ENCODE assay signal across 8 cellular contexts in genomic region chr9:68999393-69000105, GRCh38. TPM values are rescaled to one million over a fixed set of nuclear protein-coding genes. Genes with fewer than 3 reads are reported as not detected.
DNase-seq lines count a peak whose midpoint lies in the region; ATAC-seq, FAIRE-seq and TF ChIP-seq lines count a peak whose summit lies in the region.

No MANE protein-coding gene starts in this region.

- no peaks in the 10 kb centered on the region for H3K79me1 ChIP-seq in H1 (ENCODE audit: low read depth, low read length)

- peak overlapping the region; percentile 6 for H2BK120ac ChIP-seq in H1 (replicated peaks; ENCODE audit: low read depth, low read length)

- no peak overlapping the region for H3K9ac ChIP-seq in H1 (replicated peaks in 1 of 4; ENCODE audit: extremely low read depth in 1 of 4, low read depth in 3 of 4, low read length in 3 of 4)

- H4K91ac ChIP-seq in H1 (replicated peaks; ENCODE audit: insufficient read length, low read length): no peak overlapping the region

- no peak overlapping the region for H4K8ac ChIP-seq in H1 (ENCODE audit: extremely low read depth, insufficient read depth, low read length)

- no peak overlapping the region for H3K56ac ChIP-seq in H1 (replicated peaks; ENCODE audit: insufficient read length, low read depth, low read length)

- no peaks in the 10 kb centered on the region for H3K23me2 ChIP-seq in H1 (ENCODE audit: low read depth, low read length)

- H3K4ac ChIP-seq in H1 (replicated peaks; ENCODE audit: insufficient read length, low read depth, low read length): no peak overlapping the region

- no peak overlapping the region; the same call in 1 of the 2 replicates for H2BK20ac ChIP-seq in H1 (ENCODE audit: low read length)

- no peaks in the 10 kb centered on the region for H3K36me3 ChIP-seq in CD8-positive, alpha-beta T cell (ENCODE audit: insufficient read depth, low read length)
- no peaks in the 10 kb centered on the region for H3K36me3 ChIP-seq in H1 (ENCODE audit: control insufficient read depth in 2 of 4, insufficient read depth in 4 of 4, low read length in 3 of 4)

- WGBS in H1 (ENCODE audit: extremely low coverage in 1 of 2, insufficient coverage in 1 of 2, insufficient read length in 1 of 2, insufficient replicate concordance in 2 of 2, low coverage in 1 of 2, low lambda C conversion rate in 2 of 2, missing lambda C conversion rate in 1 of 2), 2 experiments: 34% methylated on average over 10 of the region's 10 CpGs; no CpG with 5 or more reads in 1 of the 2 experiments

- H3K14ac ChIP-seq in H1 (ENCODE audit: insufficient read length): no peak overlapping the region

- H3K4me2 ChIP-seq in H1 (ENCODE audit: insufficient read depth in 1 of 2, low read depth in 2 of 2, low read length in 2 of 2): no peak overlapping the region

- intact Hi-C loops in CD8-positive, alpha-beta T cell (cut with DNase I, micrococcal nuclease): loop anchor here (1.0 to 10.0 kb wide), 6 partner anchors 57 to 655 kb away; no protein-coding TSS in a partner anchor

- CTCF ChIA-PET in CD8-positive, alpha-beta T cell (lab: Charles Lee): interaction anchor here (0.6 to 3.3 kb wide), 27 partner anchors 8 to 656 kb away, joined by 3 to 17 read pairs (median 3); partner anchors contain the start of gene FXN
- CTCF ChIA-PET in H1 (lab: Charles Lee; ENCODE audit: partially characterized antibody): interaction anchor here (0.6 to 2.9 kb wide), 35 partner anchors 9 to 432 kb away, joined by 3 to 18 read pairs (median 4); no protein-coding TSS in a partner anchor

- H2BK5ac ChIP-seq in H1 (ENCODE audit: low read depth, low read length): no peak overlapping the region

- ATAC-seq in CD8-positive, alpha-beta T cell: peak; percentile 73
- ATAC-seq in GM19395 (IDR thresholded peaks at IDR 0.05; ENCODE audit: unreplicated experiment) (peak; percentile 83), HG03460 (IDR thresholded peaks at IDR 0.05; ENCODE audit: unreplicated experiment) (peak; percentile 70)

- no peaks in the 10 kb centered on the region for H3K27me3 ChIP-seq in CD8-positive, alpha-beta T cell (ENCODE audit: insufficient read depth, low read length)
- H3K27me3 ChIP-seq in H1 (replicated peaks in 1 of 4; ENCODE audit: control insufficient read depth in 3 of 4, extremely low read depth in 1 of 4, insufficient read depth in 3 of 4, low read length in 3 of 4): no peaks in the 10 kb centered on the region

- H3K27me3 Mint-ChIP-seq in CD8-positive, alpha-beta T cell (ENCODE audit: low read depth): peaks cover 14% of the 10 kb centered on the region
- H3K27me3 Mint-ChIP-seq in mesothelial cell of epicardium (ENCODE audit: low read depth): peaks cover 10% of the 10 kb centered on the region

- FAIRE-seq in H1 (lab: Jason Lieb, UNC): peak; percentile 96

- H3K4me1 Mint-ChIP-seq in CD8-positive, alpha-beta T cell (ENCODE audit: low read depth): peaks cover 11% of the 10 kb centered on the region
- H3K4me1 Mint-ChIP-seq in mesothelial cell of epicardium: peaks cover 3% of the 10 kb centered on the region

- no peak overlapping the region for H4K5ac ChIP-seq in H1 (ENCODE audit: insufficient read length, low read depth, low read length)

- no peak overlapping the region for H3K4me3 ChIP-seq in CD8-positive, alpha-beta T cell (ENCODE audit: low read depth, low read length)
- H3K4me3 ChIP-seq in H1 (ENCODE audit: extremely low read depth in 1 of 4, insufficient read depth in 2 of 4, low read depth in 3 of 4, low read length in 4 of 4): no peak overlapping the region

- H3K27ac ChIP-seq in CD8-positive, alpha-beta T cell (ENCODE audit: low read depth, low read length): no peak overlapping the region
- no peak overlapping the region for H3K27ac ChIP-seq in H1 (ENCODE audit: low read depth, low read length)

- H3K18ac ChIP-seq in H1 (ENCODE audit: extremely low read depth, low read length): no peak overlapping the region

- no peak overlapping the region for H3K4me3 Mint-ChIP-seq in CD8-positive, alpha-beta T cell
- H3K4me3 Mint-ChIP-seq in mesothelial cell of epicardium: no peak overlapping the region

- no peak overlapping the region for H2AK5ac ChIP-seq in H1 (ENCODE audit: low read depth, low read length)

- TF ChIP-seq RAD21 in H1 (IDR thresholded peaks at IDR 0.05 in 1 of 2, conservative IDR thresholded peaks at IDR 0.05 in 1 of 2; ENCODE audit: low read depth in 2 of 2, low read length in 2 of 2): peak; percentile 99

- no peaks in the 10 kb centered on the region for H3K36me3 Mint-ChIP-seq in CD8-positive, alpha-beta T cell
- no peaks in the 10 kb centered on the region for H3K36me3 Mint-ChIP-seq in mesothelial cell of epicardium

- TF ChIP-seq CTCF in CD8-positive, alpha-beta T cell (IDR thresholded peaks at IDR 0.05): peak; percentile 65
- TF ChIP-seq CTCF in H1 (IDR thresholded peaks at IDR 0.05; ENCODE audit: control extremely low read depth in 1 of 3, insufficient read depth in 1 of 3, low read depth in 1 of 3, low read length in 3 of 3) (peak; percentile 42 to 99 (median 97)), mesothelial cell of epicardium (IDR thresholded peaks at IDR 0.05; ENCODE audit: unreplicated experiment) (peak; percentile 60)

- no peak for TF ChIP-seq POLR2A in H1 (IDR thresholded peaks at IDR 0.05; ENCODE audit: control extremely low read depth in 1 of 2, low read depth in 2 of 2, low read length in 2 of 2)

- 0 out of 2 replicates have a peak overlapping the region, but pooled peaks have one; percentile 48 for H2AFZ ChIP-seq in H1 (ENCODE audit: low read length)

- 0 out of 2 replicates have a peak overlapping the region, but pooled peaks have one; percentile 92 for H2BK15ac ChIP-seq in H1 (ENCODE audit: low read length)

- DNase-seq in CD8-positive, alpha-beta T cell: peak; percentile 22 to 72 (median 52)
- DNase-seq in NCI-H82 (lab: John Stamatoyannopoulos, UW): peak; percentile 87
- DNase-seq in activated CD8-positive, alpha-beta memory T cell treated with anti-CD3 and anti-CD28 coated beads for 1 hour (ENCODE audit: extremely low read depth in 1 of 2, low read depth in 1 of 2): peak; percentile 16
- DNase-seq in H1 (ENCODE audit: low read depth in 1 of 2, low spot score in 2 of 2): peak; percentile 60 to 70
- peak in 1 of 2 experiments; percentile 63 for DNase-seq in mesothelial cell of epicardium (ENCODE audit: low spot score in 2 of 2, unreplicated experiment in 2 of 2)
- DNase-seq in stimulated activated CD8-positive, alpha-beta memory T cell treated with anti-CD3 and anti-CD28 coated beads, Interleukin-7, amount 100 ng/mL, for 48 hours (ENCODE audit: extremely low read depth in 1 of 2, low read depth in 1 of 2): peak; percentile 23 to 49

- POLR2A ChIA-PET in CD8-positive, alpha-beta T cell (lab: Charles Lee): no interaction called here
- POLR2A ChIA-PET in H1 (lab: Charles Lee; ENCODE audit: partially characterized antibody): no interaction called here

- H3K4me1 ChIP-seq in CD8-positive, alpha-beta T cell (ENCODE audit: insufficient read depth, low read length): peaks cover 6% of the 10 kb centered on the region
- H3K4me1 ChIP-seq in H1 (replicated peaks in 1 of 4; ENCODE audit: control insufficient read depth in 3 of 4, insufficient read depth in 4 of 4, low read length in 3 of 4): peaks cover 0 to 7% (median 2%) of the 10 kb centered on the region in 4 experiments; a peak in 3 of 7 replicates

- H3K27ac Mint-ChIP-seq in CD8-positive, alpha-beta T cell: no peak overlapping the region
- H3K27ac Mint-ChIP-seq in mesothelial cell of epicardium: no peak overlapping the region

- H3K79me2 ChIP-seq in H1 (ENCODE audit: control insufficient read depth in 1 of 2, insufficient read depth in 2 of 2, low read length in 2 of 2): no peaks in the 10 kb centered on the region

- no peaks in the 10 kb centered on the region for H4K20me1 ChIP-seq in H1 (replicated peaks in 1 of 2; ENCODE audit: control insufficient read depth in 1 of 2, insufficient read depth in 2 of 2, low read length in 2 of 2)

- H3K9me3 Mint-ChIP-seq in CD8-positive, alpha-beta T cell: no peaks in the 10 kb centered on the region
- H3K9me3 Mint-ChIP-seq in mesothelial cell of epicardium: no peaks in the 10 kb centered on the region

- no peaks in the 10 kb centered on the region for H3K9me3 ChIP-seq in CD8-positive, alpha-beta T cell (ENCODE audit: low read length)
- H3K9me3 ChIP-seq in H1 (ENCODE audit: insufficient read depth in 2 of 2, low read depth in 1 of 2, low read length in 1 of 2): no peaks in the 10 kb centered on the region

- no peak for TF ChIP-seq EP300 in H1 (IDR thresholded peaks at IDR 0.05; ENCODE audit: borderline replicate concordance in 1 of 2, low read depth in 2 of 2, low read length in 2 of 2)

- H2BK12ac ChIP-seq in H1 (ENCODE audit: low read depth, low read length): no peak overlapping the region

- H3K23ac ChIP-seq in H1 (ENCODE audit: insufficient read length): no peak overlapping the region

TF ChIP-seq in H1, 55 proteins besides CTCF, POLR2A, EP300 and RAD21 (continues in another document):
- TF ChIP-seq CREB1 (IDR thresholded peaks at IDR 0.05): 0 out of 2 replicates have a peak, but pooled peaks have one; percentile 35
- no peak for TF ChIP-seq CBX5 (IDR thresholded peaks at IDR 0.05; ENCODE audit: low read depth, low read length)
- no peak for TF ChIP-seq SP1 (IDR thresholded peaks at IDR 0.05; ENCODE audit: low read depth, low read length)
- no peak for TF ChIP-seq KDM5A (IDR thresholded peaks at IDR 0.05; ENCODE audit: low read length)

RNA-seq across cellular contexts. Expression of gene PRKACG, which starts 14.4 kb away (rescaled TPM):
- total RNA-seq in CD8-positive, alpha-beta T cell: not detected
- not detected in 2 replicates for total RNA-seq in H1 (2021; fragmentation: NEBNext Ultra II Directional; extraction: Animal tissue kit (Norgen Biotek cat#: 25700))
- polyA plus RNA-seq in H1 (2011; rRNA removed): not detected in 2 replicates
- not detected for polyA plus RNA-seq in H1 (2011; cell fraction: cytosol; rRNA removed)
- polyA plus RNA-seq in H1 (2011; cell fraction: nucleus; rRNA removed): not detected
- polyA plus RNA-seq in H1 (2012, experiment 1 of 2): not detected in 4 replicates
- not detected for polyA plus RNA-seq in H1 (2012, experiment 2 of 2)
- not detected for polyA plus RNA-seq in H1 (2013, experiment 1 of 2)
- not detected for polyA plus RNA-seq in H1 (2013, experiment 2 of 2)
- polyA minus RNA-seq in H1 (2011; rRNA and poly(A)+ RNA removed): not detected in 2 replicates
- polyA minus RNA-seq in H1 (2011; cell fraction: cytosol; rRNA and poly(A)+ RNA removed): not detected
- polyA minus RNA-seq in H1 (2011; cell fraction: nucleus; rRNA and poly(A)+ RNA removed): not detected
- not detected in 3 replicates for total RNA-seq in mesothelial cell of epicardium

RNA-seq across cellular contexts. Expression of gene FXN, which starts 36.0 kb away (rescaled TPM):
- 10 to 100 TPM in 1 of 2 experiments, 1 to 10 TPM in 1; 9.7 to 13.1 TPM for total RNA-seq in CD8-positive, alpha-beta T cell
- 37.5 and 41.6 TPM in 2 replicates for total RNA-seq in H1 (2021; fragmentation: NEBNext Ultra II Directional; extraction: Animal tissue kit (Norgen Biotek cat#: 25700))
- polyA plus RNA-seq in H1 (2011; rRNA removed): 24.0 and 34.2 TPM in 2 replicates
- polyA plus RNA-seq in H1 (2011; cell fraction: cytosol; rRNA removed): 28.3 TPM
- polyA plus RNA-seq in H1 (2011; cell fraction: nucleus; rRNA removed): 13.8 TPM
- polyA plus RNA-seq in H1 (2012, experiment 1 of 2): 32.8 to 43.8 TPM (median 36.6 TPM) in 4 replicates
- polyA plus RNA-seq in H1 (2012, experiment 2 of 2): 47.9 TPM
- polyA plus RNA-seq in H1 (2013, experiment 1 of 2): 39.4 TPM
- polyA plus RNA-seq in H1 (2013, experiment 2 of 2): 40.1 TPM
- 25.0 and 27.2 TPM in 2 replicates for polyA minus RNA-seq in H1 (2011; rRNA and poly(A)+ RNA removed)
- polyA minus RNA-seq in H1 (2011; cell fraction: cytosol; rRNA and poly(A)+ RNA removed): 7.3 TPM
- 15.8 TPM for polyA minus RNA-seq in H1 (2011; cell fraction: nucleus; rRNA and poly(A)+ RNA removed)
- 20.7 to 22.4 TPM (median 20.8 TPM) in 3 replicates for total RNA-seq in mesothelial cell of epicardium
